In the genomic region with DNA sequence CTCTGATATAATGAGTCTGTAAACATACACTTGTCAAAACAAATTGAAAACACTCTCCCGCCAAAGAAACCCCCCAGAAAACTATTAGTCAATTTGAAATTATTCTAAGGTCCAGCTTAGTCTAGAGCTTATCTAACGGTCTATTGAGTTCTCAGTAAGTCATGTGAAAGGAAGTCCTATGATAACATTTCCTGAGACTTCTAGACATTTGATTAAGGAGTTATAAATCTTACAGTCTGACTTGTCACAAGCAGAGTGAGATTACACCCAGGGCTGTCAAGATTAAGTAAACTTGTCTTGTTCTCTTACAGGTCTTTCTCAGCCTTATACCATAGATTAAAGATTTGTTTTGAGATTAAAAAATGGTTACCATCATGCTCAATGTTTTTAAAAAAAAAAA, we compare ENCODE assay signal across 9 cellular contexts.
A peak's percentile ranks its signal among the peaks of the same experiment; 100 is the strongest.
DNase-seq lines count a peak whose midpoint lies in the region; ATAC-seq and TF ChIP-seq lines count a peak whose summit lies in the region.
"Had no signal": no experiment of that assay in that cellular context is flagged by ENCODE, and none has a peak within 500 bp of the region (broad histone marks: within the 10 kb centered on the region; RNA-seq: fewer than 3 reads in every experiment).

No MANE protein-coding gene starts in this region.

- peaks cover 98% of the 10 kb centered on the region for H3K4me1 Mint-ChIP-seq in activated T-cell treated with anti-CD3 and anti-CD28 coated beads, Interleukin-2, amount 50 U/mL, for 72 hours (ENCODE audit: low read depth)

- intact Hi-C loops in stomach (cut with DNase I; ENCODE audit: low total_unique reads), result no loop called here

- no peaks in the 10 kb centered on the region for H3K27me3 ChIP-seq in stomach
- H3K27me3 ChIP-seq: SJCRH30 had no signal

- H3K9me3 Mint-ChIP-seq in activated T-cell treated with anti-CD3 and anti-CD28 coated beads, Interleukin-2, amount 50 U/mL, for 72 hours, result peaks cover 2% of the 10 kb centered on the region in 2 donors

- H3K36me3 Mint-ChIP-seq in activated T-cell treated with anti-CD3 and anti-CD28 coated beads, Interleukin-2, amount 50 U/mL, for 72 hours (ENCODE audit: insufficient read depth in 2 of 2), result peaks cover 2 to 3% of the 10 kb centered on the region in 2 donors

- no peak for TF ChIP-seq POLR2A in stomach (IDR thresholded peaks at IDR 0.05)

- peak overlapping the region; percentile 68 for H3K4me3 ChIP-seq in coronary artery
- no peak overlapping the region for H3K4me3 ChIP-seq in stomach
- H3K4me3 ChIP-seq: SJCRH30 had no signal

- 56 to 76% (median 61%) methylated on average over 2 of the region's 2 CpGs for WGBS in stomach, 5 donors

- TF ChIP-seq EP300 in stomach (IDR thresholded peaks at IDR 0.05), result no peak

- H3K9me3 ChIP-seq in stomach, result no peaks in the 10 kb centered on the region
- H3K9me3 ChIP-seq: SJCRH30 had no signal

- H3K36me3 ChIP-seq in stomach, result no peaks in the 10 kb centered on the region
- H3K36me3 ChIP-seq: SJCRH30 had no signal

- H3K27ac ChIP-seq in coronary artery (peak overlapping the region; percentile 61 to 85), stomach (peak overlapping the region in 3 of 5 donors; percentile 64 to 74 (median 69))
- H3K27ac ChIP-seq: SJCRH30 had no signal

- H3K27ac Mint-ChIP-seq in activated T-cell treated with anti-CD3 and anti-CD28 coated beads, Interleukin-2, amount 50 U/mL, for 72 hours, result peak overlapping the region; percentile 52

- peak overlapping the region; percentile 74 to 75 for H3K4me3 Mint-ChIP-seq in activated T-cell treated with anti-CD3 and anti-CD28 coated beads, Interleukin-2, amount 50 U/mL, for 72 hours

- DNase-seq in activated T-cell treated with anti-CD3 and anti-CD28 coated beads, Interleukin-2, amount 50 U/mL, for 72 hours, result no peak
- no peak for DNase-seq in activated T-cell treated with anti-CD3 and anti-CD28 coated beads for 4 hours
- no peak for DNase-seq in coronary artery (ENCODE audit: low spot score)
- DNase-seq in stomach, result no peak
- DNase-seq in NCI-H1436 (lab: John Stamatoyannopoulos, UW), result no peak
- no peak for DNase-seq in DMS153 treated with DMSO at 0.1 percent for 48 hours (lab: John Stamatoyannopoulos, UW; ENCODE audit: unreplicated experiment)
- DNase-seq: SJCRH30 had no signal

- TF ChIP-seq CTCF in coronary artery (IDR thresholded peaks at IDR 0.05) (no peak), stomach (IDR thresholded peaks at IDR 0.05) (no peak)

- peaks cover 0 to 56% (median 16%) of the 10 kb centered on the region in 4 donors for H3K4me1 ChIP-seq in stomach
- H3K4me1 ChIP-seq: SJCRH30 had no signal

- no peaks in the 10 kb centered on the region for H3K27me3 Mint-ChIP-seq in activated T-cell treated with anti-CD3 and anti-CD28 coated beads, Interleukin-2, amount 50 U/mL, for 72 hours (ENCODE audit: low read depth)

- peak; percentile 2 to 5 for ATAC-seq in activated T-cell treated with anti-CD3 and anti-CD28 coated beads, Interleukin-2, amount 50 U/mL, for 72 hours (replicated peaks in 1 of 2)
- ATAC-seq in HG03196 (IDR thresholded peaks at IDR 0.05; ENCODE audit: unreplicated experiment) (peak; percentile 7), HG03342 (IDR thresholded peaks at IDR 0.05; ENCODE audit: unreplicated experiment) (no peak)
